Comparison of ENCODE assay signal across 20 cellular contexts in genomic region chr10:88069338-88069737, GRCh38.
A peak's percentile ranks its signal among the peaks of the same experiment; 100 is the strongest.
DNase-seq lines count a peak whose midpoint lies in the region; ATAC-seq, FAIRE-seq and TF ChIP-seq lines count a peak whose summit lies in the region.
"Had no signal": no experiment of that assay in that cellular context is flagged by ENCODE, and none has a peak within 500 bp of the region (broad histone marks: within the 10 kb centered on the region; RNA-seq: fewer than 3 reads in every experiment).

No MANE protein-coding gene starts in this region.

- H3K27ac ChIP-seq in BLaER1: peak overlapping the region; percentile 82
- no peak overlapping the region for H3K27ac ChIP-seq in OCI-LY3 (ENCODE audit: low read length)
- no peak overlapping the region for H3K27ac ChIP-seq in naive thymus-derived CD4-positive, alpha-beta T cell (ENCODE audit: low read depth, low read length)
- H3K27ac ChIP-seq: KMS-11, SJSA1 had no signal

- no peaks in the 10 kb centered on the region for H3K36me3 ChIP-seq in BLaER1
- H3K36me3 ChIP-seq in OCI-LY3 (replicated peaks; ENCODE audit: low read depth, low read length): no peaks in the 10 kb centered on the region
- no peaks in the 10 kb centered on the region for H3K36me3 ChIP-seq in naive thymus-derived CD4-positive, alpha-beta T cell (ENCODE audit: control insufficient read depth in 2 of 3, insufficient read depth in 3 of 3, low read length in 3 of 3)
- H3K36me3 ChIP-seq: SJSA1 had no signal

- H3K4me2 ChIP-seq in BLaER1: peak overlapping the region; percentile 84
- peak overlapping the region; percentile 88 for H3K4me2 ChIP-seq in OCI-LY3 (ENCODE audit: low read length)
- H3K4me2 ChIP-seq: KMS-11 had no signal

- peak overlapping the region in 8 of 9 donors; percentile 22 to 95 (median 74) for H3K27ac Mint-ChIP-seq in naive thymus-derived CD4-positive, alpha-beta T cell
- H3K27ac Mint-ChIP-seq: HFFc6 had no signal

- CTCF ChIA-PET in naive thymus-derived CD4-positive, alpha-beta T cell (lab: Charles Lee): interaction anchor here (1.6 kb wide), 1 partner anchor 22 kb away, joined by 4 read pairs; no protein-coding TSS in a partner anchor

- H3K4me3 Mint-ChIP-seq in naive thymus-derived CD4-positive, alpha-beta T cell: peak overlapping the region in 5 of 10 donors; percentile 11 to 61 (median 32)
- H3K4me3 Mint-ChIP-seq: CD14-positive monocyte, HFFc6 had no signal

- 0 out of 2 replicates have a peak, but pooled peaks cover 4% of the 10 kb centered on the region for H3K9me3 ChIP-seq in BLaER1
- H3K9me3 ChIP-seq in OCI-LY3 (ENCODE audit: insufficient read depth, low read length): no peaks in the 10 kb centered on the region
- no peaks in the 10 kb centered on the region for H3K9me3 ChIP-seq in naive thymus-derived CD4-positive, alpha-beta T cell (ENCODE audit: control insufficient read depth in 2 of 3, low read length in 3 of 3)
- H3K9me3 ChIP-seq: SJSA1 had no signal

- TF ChIP-seq CTCF in OCI-LY3 (IDR thresholded peaks at IDR 0.05; ENCODE audit: low read depth, low read length): no peak

- intact Hi-C loops in naive thymus-derived CD4-positive, alpha-beta T cell (cut with micrococcal nuclease): loop anchor here in 1 of 2 donors (5.0 kb wide), 1 partner anchor 123 kb away; no protein-coding TSS in a partner anchor

- H3K9me3 Mint-ChIP-seq in naive thymus-derived CD4-positive, alpha-beta T cell: peaks cover 0 to 4% (median 0%) of the 10 kb centered on the region in 11 donors
- H3K9me3 Mint-ChIP-seq: HFFc6 had no signal

- POLR2A ChIA-PET in naive thymus-derived CD4-positive, alpha-beta T cell (lab: Charles Lee): interaction anchor here (1.1 to 1.9 kb wide), 3 partner anchors 10 to 207 kb away, joined by 3 to 12 read pairs (median 3); no protein-coding TSS in a partner anchor

- TF ChIP-seq POLR2A in GM12892 (IDR thresholded peaks at IDR 0.05; ENCODE audit: low read depth, low read length): no peak

- FAIRE-seq in GM12892 (lab: Jason Lieb, UNC): peak; percentile 82
- FAIRE-seq: HTR-8/SVneo had no signal

- DNase-seq in GM12892 (ENCODE audit: insufficient read length): no peak
- DNase-seq in naive thymus-derived CD4-positive, alpha-beta T cell: peak in 3 of 9 donors; percentile 13 to 23 (median 14)
- DNase-seq in T-helper 9 cell: no peak
- DNase-seq: 8988T; H7; HFFc6; NCI-H1694 treated with DMSO at 0.1 percent for 48 hours; NCI-H2227 treated with DMSO at 0.1 percent for 48 hours; NCI-H748 treated with DMSO at 0.1 percent for 48 hours; NK-92 treated with Interleukin-12 subunit alpha and Interleukin-12 subunit beta, amount 100 ng/mL, for 24 hours had no signal

- H3K4me1 Mint-ChIP-seq in naive thymus-derived CD4-positive, alpha-beta T cell: peaks cover 0 to 82% (median 74%) of the 10 kb centered on the region in 7 donors

- no peaks in the 10 kb centered on the region for H3K79me2 ChIP-seq in OCI-LY3 (ENCODE audit: low read length)

- H3K27me3 Mint-ChIP-seq in naive thymus-derived CD4-positive, alpha-beta T cell: peaks cover 0 to 24% (median 0%) of the 10 kb centered on the region in 5 donors

- H4K20me1 ChIP-seq in BLaER1 (no peaks in the 10 kb centered on the region), OCI-LY3 (ENCODE audit: insufficient read depth, low read length) (no peaks in the 10 kb centered on the region)

- no peak overlapping the region for H3K4me3 ChIP-seq in BLaER1
- H3K4me3 ChIP-seq in OCI-LY3 (ENCODE audit: low read length): no peak overlapping the region
- H3K4me3 ChIP-seq in naive thymus-derived CD4-positive, alpha-beta T cell (ENCODE audit: low read length): no peak overlapping the region
- H3K4me3 ChIP-seq: SJSA1 had no signal

- peaks cover 0 to 11% (median 0%) of the 10 kb centered on the region in 5 donors for H3K36me3 Mint-ChIP-seq in naive thymus-derived CD4-positive, alpha-beta T cell

- no peak for ATAC-seq in naive thymus-derived CD4-positive, alpha-beta T cell
- ATAC-seq in GM19397 (IDR thresholded peaks at IDR 0.05; ENCODE audit: unreplicated experiment) (no peak), HG03025 (IDR thresholded peaks at IDR 0.05; ENCODE audit: low FRiP score, unreplicated experiment) (no peak), GM18517 (IDR thresholded peaks at IDR 0.05; ENCODE audit: unreplicated experiment) (no peak)
- ATAC-seq: Right ventricle myocardium inferior had no signal

- H3K4me1 ChIP-seq in BLaER1 (peaks cover 90% of the 10 kb centered on the region), OCI-LY3 (ENCODE audit: low read length) (peaks cover 76% of the 10 kb centered on the region)
- peaks cover 6 to 54% of the 10 kb centered on the region in 2 donors for H3K4me1 ChIP-seq in naive thymus-derived CD4-positive, alpha-beta T cell (ENCODE audit: control insufficient read depth in 2 of 2, insufficient read depth in 2 of 2, low read length in 2 of 2)

- H3K9ac ChIP-seq in BLaER1 (peak overlapping the region; percentile 16; the same call in 1 of the 2 replicates), OCI-LY3 (ENCODE audit: low read length) (no peak overlapping the region)
- H3K9ac ChIP-seq: KMS-11 had no signal

- no peaks in the 10 kb centered on the region for H3K27me3 ChIP-seq in BLaER1
- H3K27me3 ChIP-seq in OCI-LY3 (ENCODE audit: low read depth, low read length): peaks cover 4% of the 10 kb centered on the region; the same call in 1 of the 2 replicates
- no peaks in the 10 kb centered on the region for H3K27me3 ChIP-seq in naive thymus-derived CD4-positive, alpha-beta T cell (ENCODE audit: control insufficient read depth in 2 of 2, insufficient read depth in 2 of 2, low read length in 2 of 2)
- H3K27me3 ChIP-seq: SJSA1 had no signal

- no peak overlapping the region for H2AFZ ChIP-seq in OCI-LY3 (ENCODE audit: low read depth, low read length)
